1 cellular context compared by ENCODE assay signal in the genomic region with DNA sequence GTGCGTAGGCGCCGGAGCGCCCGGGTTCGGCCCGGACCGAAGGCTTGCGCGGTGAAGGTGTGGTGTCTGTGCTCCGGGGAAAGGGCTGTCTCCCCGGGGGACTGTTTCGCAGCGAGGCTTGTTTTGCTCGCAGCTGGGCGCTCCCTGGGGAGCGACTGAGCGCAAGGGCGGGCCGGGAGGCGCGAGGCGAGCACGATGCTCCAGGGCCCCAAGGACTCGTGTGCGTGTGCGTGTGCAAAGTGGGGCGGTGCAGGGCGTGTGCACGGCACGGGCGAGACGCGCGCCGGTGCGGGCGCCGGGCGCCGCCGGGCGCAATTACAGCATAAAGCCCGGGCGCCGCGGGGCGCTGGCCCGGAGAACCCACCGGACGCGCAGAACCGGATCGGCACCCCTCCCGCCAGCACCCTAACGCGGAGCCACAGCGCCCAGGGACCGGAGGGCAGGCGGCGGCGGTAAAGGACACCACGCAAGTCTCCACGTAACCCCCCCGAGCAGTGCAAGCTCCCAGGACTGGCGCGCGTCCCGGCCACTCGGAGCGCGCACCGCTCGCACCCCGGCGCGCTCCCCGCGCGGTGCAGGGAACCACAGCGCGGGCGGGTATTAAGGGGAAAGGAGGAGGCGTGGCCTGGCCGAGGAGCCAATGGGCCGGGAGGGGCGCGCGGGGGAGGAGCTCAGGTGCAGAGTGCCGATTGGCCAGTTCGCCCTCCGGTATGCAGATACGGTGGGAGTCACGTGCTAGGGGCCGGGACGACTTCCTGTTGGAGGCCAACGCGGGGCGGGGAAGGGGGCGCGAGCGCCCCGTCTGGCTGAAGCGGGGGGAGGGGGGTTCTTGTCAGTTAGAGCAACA.
TF ChIP-seq lines count a peak whose summit lies in the region.

A gene with protein sequence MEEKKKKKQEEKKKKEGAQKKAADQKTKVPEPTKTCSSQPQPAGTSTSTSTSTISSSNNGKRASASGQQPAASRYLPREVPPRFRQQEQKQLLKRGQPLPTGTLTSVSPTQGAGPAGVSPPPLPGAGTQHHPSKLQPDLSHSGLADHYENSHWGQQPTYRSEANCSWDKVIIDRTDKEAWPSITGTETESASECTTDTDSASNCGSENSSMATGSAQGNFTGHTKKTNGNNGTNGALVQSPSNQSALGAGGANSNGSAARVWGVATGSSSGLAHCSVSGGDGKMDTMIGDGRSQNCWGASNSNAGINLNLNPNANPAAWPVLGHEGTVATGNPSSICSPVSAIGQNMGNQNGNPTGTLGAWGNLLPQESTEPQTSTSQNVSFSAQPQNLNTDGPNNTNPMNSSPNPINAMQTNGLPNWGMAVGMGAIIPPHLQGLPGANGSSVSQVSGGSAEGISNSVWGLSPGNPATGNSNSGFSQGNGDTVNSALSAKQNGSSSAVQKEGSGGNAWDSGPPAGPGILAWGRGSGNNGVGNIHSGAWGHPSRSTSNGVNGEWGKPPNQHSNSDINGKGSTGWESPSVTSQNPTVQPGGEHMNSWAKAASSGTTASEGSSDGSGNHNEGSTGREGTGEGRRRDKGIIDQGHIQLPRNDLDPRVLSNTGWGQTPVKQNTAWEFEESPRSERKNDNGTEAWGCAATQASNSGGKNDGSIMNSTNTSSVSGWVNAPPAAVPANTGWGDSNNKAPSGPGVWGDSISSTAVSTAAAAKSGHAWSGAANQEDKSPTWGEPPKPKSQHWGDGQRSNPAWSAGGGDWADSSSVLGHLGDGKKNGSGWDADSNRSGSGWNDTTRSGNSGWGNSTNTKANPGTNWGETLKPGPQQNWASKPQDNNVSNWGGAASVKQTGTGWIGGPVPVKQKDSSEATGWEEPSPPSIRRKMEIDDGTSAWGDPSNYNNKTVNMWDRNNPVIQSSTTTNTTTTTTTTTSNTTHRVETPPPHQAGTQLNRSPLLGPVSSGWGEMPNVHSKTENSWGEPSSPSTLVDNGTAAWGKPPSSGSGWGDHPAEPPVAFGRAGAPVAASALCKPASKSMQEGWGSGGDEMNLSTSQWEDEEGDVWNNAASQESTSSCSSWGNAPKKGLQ (N-terminal part only) (plus strand): TSS at position 835 of the 847 bp plus-strand sequence. CDS start 45,504 bp downstream, outside the sequence.

TF ChIP-seq in HepG2, 621 proteins besides CTCF, POLR2A, EP300 and RAD21 (continued from another document and continues in another):
- TF ChIP-seq, protein P1, sequence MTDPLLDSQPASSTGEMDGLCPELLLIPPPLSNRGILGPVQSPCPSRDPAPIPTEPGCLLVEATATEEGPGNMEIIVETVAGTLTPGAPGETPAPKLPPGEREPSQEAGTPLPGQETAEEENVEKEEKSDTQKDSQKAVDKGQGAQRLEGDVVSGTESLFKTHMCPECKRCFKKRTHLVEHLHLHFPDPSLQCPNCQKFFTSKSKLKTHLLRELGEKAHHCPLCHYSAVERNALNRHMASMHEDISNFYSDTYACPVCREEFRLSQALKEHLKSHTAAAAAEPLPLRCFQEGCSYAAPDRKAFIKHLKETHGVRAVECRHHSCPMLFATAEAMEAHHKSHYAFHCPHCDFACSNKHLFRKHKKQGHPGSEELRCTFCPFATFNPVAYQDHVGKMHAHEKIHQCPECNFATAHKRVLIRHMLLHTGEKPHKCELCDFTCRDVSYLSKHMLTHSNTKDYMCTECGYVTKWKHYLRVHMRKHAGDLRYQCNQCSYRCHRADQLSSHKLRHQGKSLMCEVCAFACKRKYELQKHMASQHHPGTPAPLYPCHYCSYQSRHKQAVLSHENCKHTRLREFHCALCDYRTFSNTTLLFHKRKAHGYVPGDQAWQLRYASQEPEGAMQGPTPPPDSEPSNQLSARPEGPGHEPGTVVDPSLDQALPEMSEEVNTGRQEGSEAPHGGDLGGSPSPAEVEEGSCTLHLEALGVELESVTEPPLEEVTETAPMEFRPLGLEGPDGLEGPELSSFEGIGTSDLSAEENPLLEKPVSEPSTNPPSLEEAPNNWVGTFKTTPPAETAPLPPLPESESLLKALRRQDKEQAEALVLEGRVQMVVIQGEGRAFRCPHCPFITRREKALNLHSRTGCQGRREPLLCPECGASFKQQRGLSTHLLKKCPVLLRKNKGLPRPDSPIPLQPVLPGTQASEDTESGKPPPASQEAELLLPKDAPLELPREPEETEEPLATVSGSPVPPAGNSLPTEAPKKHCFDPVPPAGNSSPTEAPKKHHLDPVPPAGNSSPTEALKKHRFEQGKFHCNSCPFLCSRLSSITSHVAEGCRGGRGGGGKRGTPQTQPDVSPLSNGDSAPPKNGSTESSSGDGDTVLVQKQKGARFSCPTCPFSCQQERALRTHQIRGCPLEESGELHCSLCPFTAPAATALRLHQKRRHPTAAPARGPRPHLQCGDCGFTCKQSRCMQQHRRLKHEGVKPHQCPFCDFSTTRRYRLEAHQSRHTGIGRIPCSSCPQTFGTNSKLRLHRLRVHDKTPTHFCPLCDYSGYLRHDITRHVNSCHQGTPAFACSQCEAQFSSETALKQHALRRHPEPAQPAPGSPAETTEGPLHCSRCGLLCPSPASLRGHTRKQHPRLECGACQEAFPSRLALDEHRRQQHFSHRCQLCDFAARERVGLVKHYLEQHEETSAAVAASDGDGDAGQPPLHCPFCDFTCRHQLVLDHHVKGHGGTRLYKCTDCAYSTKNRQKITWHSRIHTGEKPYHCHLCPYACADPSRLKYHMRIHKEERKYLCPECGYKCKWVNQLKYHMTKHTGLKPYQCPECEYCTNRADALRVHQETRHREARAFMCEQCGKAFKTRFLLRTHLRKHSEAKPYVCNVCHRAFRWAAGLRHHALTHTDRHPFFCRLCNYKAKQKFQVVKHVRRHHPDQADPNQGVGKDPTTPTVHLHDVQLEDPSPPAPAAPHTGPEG (CRISPR knock-in tag; IDR thresholded peaks at IDR 0.05): peak; percentile 93
- TF ChIP-seq, protein P2, sequence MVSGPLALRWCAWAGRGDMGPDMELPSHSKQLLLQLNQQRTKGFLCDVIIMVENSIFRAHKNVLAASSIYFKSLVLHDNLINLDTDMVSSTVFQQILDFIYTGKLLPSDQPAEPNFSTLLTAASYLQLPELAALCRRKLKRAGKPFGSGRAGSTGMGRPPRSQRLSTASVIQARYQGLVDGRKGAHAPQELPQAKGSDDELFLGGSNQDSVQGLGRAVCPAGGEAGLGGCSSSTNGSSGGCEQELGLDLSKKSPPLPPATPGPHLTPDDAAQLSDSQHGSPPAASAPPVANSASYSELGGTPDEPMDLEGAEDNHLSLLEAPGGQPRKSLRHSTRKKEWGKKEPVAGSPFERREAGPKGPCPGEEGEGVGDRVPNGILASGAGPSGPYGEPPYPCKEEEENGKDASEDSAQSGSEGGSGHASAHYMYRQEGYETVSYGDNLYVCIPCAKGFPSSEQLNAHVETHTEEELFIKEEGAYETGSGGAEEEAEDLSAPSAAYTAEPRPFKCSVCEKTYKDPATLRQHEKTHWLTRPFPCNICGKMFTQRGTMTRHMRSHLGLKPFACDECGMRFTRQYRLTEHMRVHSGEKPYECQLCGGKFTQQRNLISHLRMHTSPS (CRISPR knock-in tag; IDR thresholded peaks at IDR 0.05; ENCODE audit: low read depth): no peak
- TF ChIP-seq HOXA3 (CRISPR knock-in tag; IDR thresholded peaks at IDR 0.05): peak; percentile 77; the same call in 1 of the 2 replicates
- TF ChIP-seq HNRNPL (IDR thresholded peaks at IDR 0.05; ENCODE audit: low read depth, low read length): peak; percentile 72
- TF ChIP-seq, protein P3, sequence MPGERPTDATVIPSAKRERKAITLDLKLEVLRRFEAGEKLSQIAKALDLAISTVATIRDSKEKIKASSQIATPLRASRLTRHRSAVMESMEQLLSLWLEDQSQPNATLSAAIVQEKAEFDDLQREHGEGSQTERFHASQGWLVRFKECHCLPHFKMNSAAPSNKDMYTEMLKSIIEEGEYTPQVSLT (CRISPR knock-in tag; IDR thresholded peaks at IDR 0.05; ENCODE audit: borderline replicate concordance, low read depth): no peak
- no peak for TF ChIP-seq DPF2 (CRISPR knock-in tag; IDR thresholded peaks at IDR 0.05; ENCODE audit: borderline replicate concordance, low read depth)
- TF ChIP-seq TAF15 (IDR thresholded peaks at IDR 0.05; ENCODE audit: low read depth, low read length, poor library complexity, severe bottlenecking): peak; percentile 90
- peak; percentile 43; the same call in 1 of the 2 replicates for TF ChIP-seq TMF1 (CRISPR knock-in tag; IDR thresholded peaks at IDR 0.05; ENCODE audit: low read depth)
- TF ChIP-seq TBL1XR1 (IDR thresholded peaks at IDR 0.05; ENCODE audit: borderline replicate concordance, low read length, partially characterized antibody): peak; percentile 85
- TF ChIP-seq, protein P4, sequence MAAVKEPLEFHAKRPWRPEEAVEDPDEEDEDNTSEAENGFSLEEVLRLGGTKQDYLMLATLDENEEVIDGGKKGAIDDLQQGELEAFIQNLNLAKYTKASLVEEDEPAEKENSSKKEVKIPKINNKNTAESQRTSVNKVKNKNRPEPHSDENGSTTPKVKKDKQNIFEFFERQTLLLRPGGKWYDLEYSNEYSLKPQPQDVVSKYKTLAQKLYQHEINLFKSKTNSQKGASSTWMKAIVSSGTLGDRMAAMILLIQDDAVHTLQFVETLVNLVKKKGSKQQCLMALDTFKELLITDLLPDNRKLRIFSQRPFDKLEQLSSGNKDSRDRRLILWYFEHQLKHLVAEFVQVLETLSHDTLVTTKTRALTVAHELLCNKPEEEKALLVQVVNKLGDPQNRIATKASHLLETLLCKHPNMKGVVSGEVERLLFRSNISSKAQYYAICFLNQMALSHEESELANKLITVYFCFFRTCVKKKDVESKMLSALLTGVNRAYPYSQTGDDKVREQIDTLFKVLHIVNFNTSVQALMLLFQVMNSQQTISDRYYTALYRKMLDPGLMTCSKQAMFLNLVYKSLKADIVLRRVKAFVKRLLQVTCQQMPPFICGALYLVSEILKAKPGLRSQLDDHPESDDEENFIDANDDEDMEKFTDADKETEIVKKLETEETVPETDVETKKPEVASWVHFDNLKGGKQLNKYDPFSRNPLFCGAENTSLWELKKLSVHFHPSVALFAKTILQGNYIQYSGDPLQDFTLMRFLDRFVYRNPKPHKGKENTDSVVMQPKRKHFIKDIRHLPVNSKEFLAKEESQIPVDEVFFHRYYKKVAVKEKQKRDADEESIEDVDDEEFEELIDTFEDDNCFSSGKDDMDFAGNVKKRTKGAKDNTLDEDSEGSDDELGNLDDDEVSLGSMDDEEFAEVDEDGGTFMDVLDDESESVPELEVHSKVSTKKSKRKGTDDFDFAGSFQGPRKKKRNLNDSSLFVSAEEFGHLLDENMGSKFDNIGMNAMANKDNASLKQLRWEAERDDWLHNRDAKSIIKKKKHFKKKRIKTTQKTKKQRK (IDR thresholded peaks at IDR 0.05; ENCODE audit: low read length): no peak
- TF ChIP-seq, protein P5, sequence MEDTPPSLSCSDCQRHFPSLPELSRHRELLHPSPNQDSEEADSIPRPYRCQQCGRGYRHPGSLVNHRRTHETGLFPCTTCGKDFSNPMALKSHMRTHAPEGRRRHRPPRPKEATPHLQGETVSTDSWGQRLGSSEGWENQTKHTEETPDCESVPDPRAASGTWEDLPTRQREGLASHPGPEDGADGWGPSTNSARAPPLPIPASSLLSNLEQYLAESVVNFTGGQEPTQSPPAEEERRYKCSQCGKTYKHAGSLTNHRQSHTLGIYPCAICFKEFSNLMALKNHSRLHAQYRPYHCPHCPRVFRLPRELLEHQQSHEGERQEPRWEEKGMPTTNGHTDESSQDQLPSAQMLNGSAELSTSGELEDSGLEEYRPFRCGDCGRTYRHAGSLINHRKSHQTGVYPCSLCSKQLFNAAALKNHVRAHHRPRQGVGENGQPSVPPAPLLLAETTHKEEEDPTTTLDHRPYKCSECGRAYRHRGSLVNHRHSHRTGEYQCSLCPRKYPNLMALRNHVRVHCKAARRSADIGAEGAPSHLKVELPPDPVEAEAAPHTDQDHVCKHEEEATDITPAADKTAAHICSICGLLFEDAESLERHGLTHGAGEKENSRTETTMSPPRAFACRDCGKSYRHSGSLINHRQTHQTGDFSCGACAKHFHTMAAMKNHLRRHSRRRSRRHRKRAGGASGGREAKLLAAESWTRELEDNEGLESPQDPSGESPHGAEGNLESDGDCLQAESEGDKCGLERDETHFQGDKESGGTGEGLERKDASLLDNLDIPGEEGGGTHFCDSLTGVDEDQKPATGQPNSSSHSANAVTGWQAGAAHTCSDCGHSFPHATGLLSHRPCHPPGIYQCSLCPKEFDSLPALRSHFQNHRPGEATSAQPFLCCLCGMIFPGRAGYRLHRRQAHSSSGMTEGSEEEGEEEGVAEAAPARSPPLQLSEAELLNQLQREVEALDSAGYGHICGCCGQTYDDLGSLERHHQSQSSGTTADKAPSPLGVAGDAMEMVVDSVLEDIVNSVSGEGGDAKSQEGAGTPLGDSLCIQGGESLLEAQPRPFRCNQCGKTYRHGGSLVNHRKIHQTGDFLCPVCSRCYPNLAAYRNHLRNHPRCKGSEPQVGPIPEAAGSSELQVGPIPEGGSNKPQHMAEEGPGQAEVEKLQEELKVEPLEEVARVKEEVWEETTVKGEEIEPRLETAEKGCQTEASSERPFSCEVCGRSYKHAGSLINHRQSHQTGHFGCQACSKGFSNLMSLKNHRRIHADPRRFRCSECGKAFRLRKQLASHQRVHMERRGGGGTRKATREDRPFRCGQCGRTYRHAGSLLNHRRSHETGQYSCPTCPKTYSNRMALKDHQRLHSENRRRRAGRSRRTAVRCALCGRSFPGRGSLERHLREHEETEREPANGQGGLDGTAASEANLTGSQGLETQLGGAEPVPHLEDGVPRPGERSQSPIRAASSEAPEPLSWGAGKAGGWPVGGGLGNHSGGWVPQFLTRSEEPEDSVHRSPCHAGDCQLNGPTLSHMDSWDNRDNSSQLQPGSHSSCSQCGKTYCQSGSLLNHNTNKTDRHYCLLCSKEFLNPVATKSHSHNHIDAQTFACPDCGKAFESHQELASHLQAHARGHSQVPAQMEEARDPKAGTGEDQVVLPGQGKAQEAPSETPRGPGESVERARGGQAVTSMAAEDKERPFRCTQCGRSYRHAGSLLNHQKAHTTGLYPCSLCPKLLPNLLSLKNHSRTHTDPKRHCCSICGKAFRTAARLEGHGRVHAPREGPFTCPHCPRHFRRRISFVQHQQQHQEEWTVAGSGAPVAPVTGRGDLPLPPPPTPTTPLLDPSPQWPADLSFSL (CRISPR knock-in tag; IDR thresholded peaks at IDR 0.05): no peak
- peak; percentile 58; the same call in 1 of the 2 replicates for TF ChIP-seq ZNF615 (CRISPR knock-in tag; IDR thresholded peaks at IDR 0.05; ENCODE audit: borderline replicate concordance)
- TF ChIP-seq ZNF263 (CRISPR knock-in tag; IDR thresholded peaks at IDR 0.05): peak; percentile 83
- TF ChIP-seq NFIC (IDR thresholded peaks at IDR 0.05; ENCODE audit: low read length): no peak; the same call in 1 of the 2 replicates
- TF ChIP-seq PCBP1 (IDR thresholded peaks at IDR 0.05; ENCODE audit: borderline replicate concordance, low read depth, low read length): no peak
- peak; percentile 15; the same call in 1 of the 2 replicates for TF ChIP-seq ZNF709 (CRISPR knock-in tag; IDR thresholded peaks at IDR 0.05)
- 0 out of 2 replicates have a peak, but pooled peaks have one; percentile 94 for TF ChIP-seq ZNF333 (CRISPR knock-in tag; IDR thresholded peaks at IDR 0.05; ENCODE audit: borderline replicate concordance)
- TF ChIP-seq PITX1 (CRISPR knock-in tag; IDR thresholded peaks at IDR 0.05): 0 out of 2 replicates have a peak, but pooled peaks have one; percentile 43
- TF ChIP-seq ZNF572 (CRISPR knock-in tag; IDR thresholded peaks at IDR 0.05): peak; percentile 7; the same call in 1 of the 2 replicates
- TF ChIP-seq ZNF136 (CRISPR knock-in tag; IDR thresholded peaks at IDR 0.05; ENCODE audit: low read depth): no peak
